In genomic region chr10:113788604-113789083, GRCh38 we compare ENCODE assay signal across 8 cellular contexts. TPM values are rescaled to one million over a fixed set of nuclear protein-coding genes. Genes with fewer than 3 reads are reported as not detected.
A peak's percentile ranks its signal among the peaks of the same experiment; 100 is the strongest.
DNase-seq lines count a peak whose midpoint lies in the region; ATAC-seq and TF ChIP-seq lines count a peak whose summit lies in the region.

No MANE protein-coding gene starts in this region.

- H4K20me1 ChIP-seq in H9 (ENCODE audit: control insufficient read depth, insufficient read depth, insufficient read length) = no peaks in the 10 kb centered on the region

- H3K27ac Mint-ChIP-seq in H9 = no peak overlapping the region

- peaks cover 0 to 3% of the 10 kb centered on the region in 2 experiments; a peak in 2 of 5 replicates for H3K9me3 Mint-ChIP-seq in H9

- DNase-seq in NCI-H69 (lab: John Stamatoyannopoulos, UW) = peak; percentile 21
- DNase-seq in fibroblast of peridontal ligament (ENCODE audit: extremely low read depth) = peak; percentile 100
- DNase-seq in superior temporal gyrus (ENCODE audit: extremely low spot score) = peak; percentile 82
- no peak for DNase-seq in H9
- no peak for DNase-seq in activated CD8-positive, alpha-beta memory T cell treated with anti-CD3 and anti-CD28 coated beads, Interleukin-2, amount 50 U/mL, for 48 hours
- no peak for DNase-seq in ascending aorta (ENCODE audit: low spot score in 2 of 2)

- no peak overlapping the region for H3K14ac ChIP-seq in H9 (ENCODE audit: insufficient read depth, low read length)

- TF ChIP-seq CTCF in H9 (conservative IDR thresholded peaks at IDR 0.05) = no peak
- TF ChIP-seq CTCF in ascending aorta (IDR thresholded peaks at IDR 0.05) = no peak

- ATAC-seq in GM18511 (IDR thresholded peaks at IDR 0.05; ENCODE audit: unreplicated experiment) (peak; percentile 95), HG02642 (IDR thresholded peaks at IDR 0.05; ENCODE audit: poor library complexity, unreplicated experiment) (peak; percentile 80)

- WGBS in H9 (ENCODE audit: extremely low coverage, insufficient read length, low lambda C conversion rate) = no CpG with 5 or more reads among the region's 9 CpGs

- H3K27ac ChIP-seq in H9 (ENCODE audit: insufficient read length, low read depth, low read length) (no peak overlapping the region), ascending aorta (no peak overlapping the region)

- H2BK15ac ChIP-seq in H9 (ENCODE audit: low read depth, low read length) = no peak overlapping the region

- 0 out of 4 replicates have a peak, but pooled peaks cover 0 to 2% of the 10 kb centered on the region in 2 experiments for H3K4me1 Mint-ChIP-seq in H9

- H2AK5ac ChIP-seq in H9 (ENCODE audit: insufficient read length, low read length) = no peak overlapping the region

- H2BK20ac ChIP-seq in H9 (ENCODE audit: low read depth, low read length, poor library complexity, severe bottlenecking) = no peak overlapping the region

- no peak overlapping the region for H2AFZ ChIP-seq in H9 (ENCODE audit: low read length)

- H3K4me3 Mint-ChIP-seq in H9 = no peak overlapping the region

- H3K36me3 Mint-ChIP-seq in H9 (ENCODE audit: insufficient read depth in 1 of 3, low read depth in 3 of 3) = no peaks in the 10 kb centered on the region; a peak in 1 of 7 replicates

- H3T11ph ChIP-seq in H9 (ENCODE audit: low read length) = no peak overlapping the region

- no peak overlapping the region for H2BK12ac ChIP-seq in H9 (ENCODE audit: insufficient read length, low read depth, low read length)

- no peak overlapping the region for H3K56ac ChIP-seq in H9 (ENCODE audit: insufficient read length, low read depth, low read length)

- no peak overlapping the region for H3K23ac ChIP-seq in H9 (ENCODE audit: insufficient read length, low read depth, low read length)

- H2BK120ac ChIP-seq in H9 (ENCODE audit: low read depth, low read length, poor library complexity, severe bottlenecking) = no peak overlapping the region

- H3K79me1 ChIP-seq in H9 (ENCODE audit: insufficient read depth, low read depth, low read length, poor library complexity, severe bottlenecking) = no peaks in the 10 kb centered on the region

- H4K5ac ChIP-seq in H9 (ENCODE audit: insufficient read length, low read depth, low read length) = no peak overlapping the region

- no peak overlapping the region for H3K18ac ChIP-seq in H9 (ENCODE audit: insufficient read length, low read depth, low read length)

- no peak overlapping the region for H4K91ac ChIP-seq in H9 (ENCODE audit: insufficient read length, low read depth, low read length)

- no peak overlapping the region for H3K4me2 ChIP-seq in H9 (ENCODE audit: insufficient read depth, insufficient read length, low read length)

- no peaks in the 10 kb centered on the region for H3K79me2 ChIP-seq in H9 (ENCODE audit: insufficient read depth, low read length)

- no peaks in the 10 kb centered on the region for H3K23me2 ChIP-seq in H9 (ENCODE audit: insufficient read length, low read depth, low read length, poor library complexity, severe bottlenecking)

- H3K4ac ChIP-seq in H9 (ENCODE audit: low read depth, low read length) = no peak overlapping the region

- H3K9me3 ChIP-seq in H9 (ENCODE audit: control insufficient read depth, low read depth, low read length) (no peaks in the 10 kb centered on the region), ascending aorta (no peaks in the 10 kb centered on the region)

- H3K36me3 ChIP-seq in ascending aorta = no peaks in the 10 kb centered on the region

- intact Hi-C loops in ascending aorta (cut with DNase I) = no loop called here

- H3K27me3 Mint-ChIP-seq in H9 (ENCODE audit: low read depth) = no peaks in the 10 kb centered on the region; the same call in 1 of the 2 replicates

- no peak overlapping the region for H3K4me3 ChIP-seq in ascending aorta

- H2BK5ac ChIP-seq in H9 (ENCODE audit: insufficient read length, low read length) = no peak overlapping the region

- H3K27me3 ChIP-seq in H9 (ENCODE audit: insufficient read depth, low read length) (no peaks in the 10 kb centered on the region), ascending aorta (no peaks in the 10 kb centered on the region)

- no peak overlapping the region for H3K9ac ChIP-seq in H9 (ENCODE audit: extremely low read depth, insufficient read length, low read length)

- no peak overlapping the region for H4K8ac ChIP-seq in H9 (replicated peaks; ENCODE audit: insufficient read length, low read depth, low read length)

- H3K4me1 ChIP-seq in H9 (ENCODE audit: insufficient read depth, low read length) (no peaks in the 10 kb centered on the region), ascending aorta (no peaks in the 10 kb centered on the region)

RNA-seq across cellular contexts. Expression of gene PLEKHS1, which starts 37.2 kb away (rescaled TPM):
- total RNA-seq in H9 (2021) (not detected in 2 replicates), ascending aorta (not detected)

Comparison
In these comparisons a context has a peak if more than half of its experiments do, and no peak if none do; other contexts are left out.
1. DNase-seq: peak in NCI-H69 (single experiment), fibroblast of peridontal ligament (single experiment) and superior temporal gyrus (single experiment); none in H9 (single experiment), activated CD8-positive, alpha-beta memory T cell treated with anti-CD3 and anti-CD28 coated beads, Interleukin-2, amount 50 U/mL, for 48 hours (single experiment) and ascending aorta (0 of 2).